ENCODE assay signal across 16 cellular contexts in the genomic region with DNA sequence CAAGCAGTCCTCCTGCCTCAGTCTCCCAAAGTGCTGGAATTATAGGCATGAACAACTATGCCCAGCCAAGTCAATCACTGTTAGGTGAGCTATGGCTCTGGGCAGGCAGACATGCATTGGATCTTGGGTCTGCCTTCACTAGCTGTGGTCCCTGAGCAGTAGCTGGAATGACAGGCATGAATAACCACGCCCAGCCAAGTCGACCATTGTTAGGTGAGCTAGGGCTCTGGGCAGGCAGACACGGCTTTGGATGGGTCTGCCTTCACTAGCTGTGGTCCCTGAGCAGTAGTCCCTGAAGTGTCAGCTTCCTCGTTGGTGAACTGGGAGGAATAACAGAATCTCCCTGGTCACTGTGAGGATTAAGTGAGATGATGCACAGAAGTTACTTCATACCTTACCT.
"Had no signal": no experiment of that assay in that cellular context is flagged by ENCODE, and none has a peak within 500 bp of the region (broad histone marks: within the 10 kb centered on the region; RNA-seq: fewer than 3 reads in every experiment).

No MANE protein-coding gene starts in this region.

- H3K9me3 ChIP-seq: esophagus muscularis mucosa, heart left ventricle, lower lobe of right lung had no signal

- H3K27ac ChIP-seq: esophagus muscularis mucosa, heart left ventricle, lower lobe of right lung had no signal

- ATAC-seq: heart left ventricle; left lobe of liver; lower lobe of right lung; naive thymus-derived CD4-positive, alpha-beta T cell had no signal

- H3K27me3 ChIP-seq: esophagus muscularis mucosa, heart left ventricle had no signal

- DNase-seq: activated CD4-positive, alpha-beta T cell treated with anti-CD3 and anti-CD28 coated beads, Interleukin-2, amount 50 U/mL, for 4 hours; activated naive CD4-positive, alpha-beta T cell treated with anti-CD3 and anti-CD28 coated beads, Interleukin-2, amount 10 ng/mL, durations not matched to agents 7 days and 5 days; activated T-cell treated with anti-CD3 and anti-CD28 coated beads, Interleukin-2, amount 50 U/mL, for 48 hours; amygdala; central memory CD4-positive, alpha-beta T cell; dermis blood vessel endothelial cell; effector CD8-positive, alpha-beta T cell; heart left ventricle; naive thymus-derived CD4-positive, alpha-beta T cell; retina; stimulated activated CD4-positive, alpha-beta T cell treated with anti-CD3 and anti-CD28 coated beads, Interleukin-4, amount 100 ng/mL, for 24 hours; stimulated activated naive CD4-positive, alpha-beta T cell treated with Interleukin-2 at 50 U/mL for 16 hours; T-helper 1 cell had no signal

- H3K4me3 ChIP-seq: esophagus muscularis mucosa, heart left ventricle, lower lobe of right lung had no signal
